ENCODE assay signal across 1 cellular context in genomic region chr2:37873229-37873628, GRCh38.
TF ChIP-seq lines count a peak whose summit lies in the region.

No MANE protein-coding gene starts in this region.

TF ChIP-seq in HepG2, 621 proteins besides CTCF, POLR2A, EP300 and RAD21:
- TF ChIP-seq ZSCAN9 (CRISPR knock-in tag; IDR thresholded peaks at IDR 0.05; ENCODE audit: borderline replicate concordance) (no peak), ZNF232 (CRISPR knock-in tag; IDR thresholded peaks at IDR 0.05; ENCODE audit: borderline replicate concordance) (no peak), REXO4 (CRISPR knock-in tag; IDR thresholded peaks at IDR 0.05; ENCODE audit: borderline replicate concordance) (no peak), ZNF720 (CRISPR knock-in tag; IDR thresholded peaks at IDR 0.05) (no peak), ZNF280D (CRISPR knock-in tag; IDR thresholded peaks at IDR 0.05) (no peak), NCOA5 (CRISPR knock-in tag; IDR thresholded peaks at IDR 0.05) (no peak), HIVEP1 (CRISPR knock-in tag; IDR thresholded peaks at IDR 0.05) (no peak), ZNF766 (CRISPR knock-in tag; IDR thresholded peaks at IDR 0.05; ENCODE audit: borderline replicate concordance) (no peak), TCF7L2 (IDR thresholded peaks at IDR 0.05; ENCODE audit: low read depth, low read length) (no peak), TBX3 (IDR thresholded peaks at IDR 0.05; ENCODE audit: borderline replicate concordance) (no peak), MTERF4 (CRISPR knock-in tag; IDR thresholded peaks at IDR 0.05) (no peak), ATF7-NPFF (CRISPR knock-in tag; IDR thresholded peaks at IDR 0.05; ENCODE audit: low read depth) (no peak), ZNF660 (CRISPR knock-in tag; IDR thresholded peaks at IDR 0.05; ENCODE audit: borderline replicate concordance, low read depth) (no peak), HDAC6 (IDR thresholded peaks at IDR 0.05; ENCODE audit: low read depth, low read length) (no peak), HNF1A (IDR thresholded peaks at IDR 0.05; ENCODE audit: low read depth) (no peak), HNF1A (CRISPR knock-in tag; IDR thresholded peaks at IDR 0.05; ENCODE audit: borderline replicate concordance) (no peak), TEAD2 (CRISPR knock-in tag; IDR thresholded peaks at IDR 0.05) (no peak), ZNF790 (CRISPR knock-in tag; IDR thresholded peaks at IDR 0.05; ENCODE audit: borderline replicate concordance) (no peak), KDM5B (CRISPR knock-in tag; IDR thresholded peaks at IDR 0.05; ENCODE audit: borderline replicate concordance) (no peak), FOXA3 (CRISPR knock-in tag; IDR thresholded peaks at IDR 0.05) (no peak)
TF ChIP-seq in HepG2: peak in this region for 0.
